In the genomic region with DNA sequence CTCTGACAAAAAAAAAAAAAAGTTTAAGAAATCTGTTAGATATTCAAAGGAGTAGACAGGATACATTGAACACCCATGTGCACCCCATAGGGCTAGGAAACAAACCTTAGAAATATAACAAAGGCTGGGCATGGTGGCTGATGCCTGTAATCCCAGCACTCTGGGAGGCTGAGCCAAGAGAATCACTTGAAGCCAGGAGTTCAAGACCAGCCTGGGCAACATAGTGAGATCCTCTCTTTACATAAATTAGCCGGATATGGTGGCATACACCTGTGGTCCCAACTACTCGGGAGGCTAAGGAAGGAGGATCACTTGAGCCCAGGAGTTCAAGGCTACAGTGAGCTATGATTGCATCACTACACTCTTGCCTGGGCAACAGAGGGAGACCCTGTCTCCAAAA, we compare ENCODE assay signal across 26 cellular contexts.
"Had no signal": no experiment of that assay in that cellular context is flagged by ENCODE, and none has a peak within 500 bp of the region (broad histone marks: within the 10 kb centered on the region; RNA-seq: fewer than 3 reads in every experiment).

No MANE protein-coding gene starts in this region.

- H3K9me3 ChIP-seq: colonic mucosa, esophagus squamous epithelium, gastrocnemius medialis, heart right ventricle, left lung, lower lobe of right lung, mucosa of descending colon had no signal

- H3K27ac ChIP-seq: colonic mucosa, epithelial cell of prostate, esophagus squamous epithelium, gastrocnemius medialis, heart right ventricle, left lung, lower lobe of right lung had no signal

- H3K4me3 ChIP-seq: colonic mucosa, esophagus squamous epithelium, gastrocnemius medialis, heart right ventricle, left lung, lower lobe of right lung, mucosa of descending colon had no signal

- ATAC-seq: effector memory CD8-positive, alpha-beta T cell; esophagus mucosa; gastrocnemius medialis; heart right ventricle; left cardiac atrium; left lung; left ventricle myocardium superior; lower lobe of right lung; mucosa of descending colon had no signal

- DNase-seq: colonic mucosa; cortex of kidney; effector CD8-positive, alpha-beta T cell; effector memory CD8-positive, alpha-beta T cell; endodermal cell; erythroblast; esophagus squamous epithelium; foreskin melanocyte; gastrocnemius medialis; glutamatergic neuron; head of caudate nucleus; heart right ventricle; hippocampal formation; left cardiac atrium; left lung; lower lobe of right lung; mesenchymal stem cell; mucosa of descending colon had no signal

- H3K4me3 Mint-ChIP-seq: dendritic cell treated with granulocyte-macrophage colony-stimulating factor and Interleukin-4, amounts not matched to agents 40 ng/mL and 50 ng/mL, for 4 days; effector memory CD8-positive, alpha-beta T cell; endodermal cell; mesothelial cell of epicardium had no signal

- H3K4me1 Mint-ChIP-seq: endodermal cell had no signal

- H3K27ac Mint-ChIP-seq: dendritic cell treated with granulocyte-macrophage colony-stimulating factor and Interleukin-4, amounts not matched to agents 40 ng/mL and 50 ng/mL, for 4 days; effector memory CD8-positive, alpha-beta T cell; endodermal cell; mesothelial cell of epicardium had no signal

- H3K27me3 ChIP-seq: colonic mucosa had no signal

- H3K36me3 ChIP-seq: colonic mucosa, esophagus squamous epithelium, gastrocnemius medialis, heart right ventricle, left lung, lower lobe of right lung had no signal

- FAIRE-seq: endometrium, islet of Langerhans, keratinocyte had no signal

- H3K9me3 Mint-ChIP-seq: dendritic cell treated with granulocyte-macrophage colony-stimulating factor and Interleukin-4, amounts not matched to agents 40 ng/mL and 50 ng/mL, for 4 days; effector memory CD8-positive, alpha-beta T cell; endodermal cell; mesothelial cell of epicardium had no signal
